ENCODE assay signal across 17 cellular contexts in genomic region chr2:240775911-240776310, GRCh38. TPM values are rescaled to one million over a fixed set of nuclear protein-coding genes. Genes with fewer than 3 reads are reported as not detected.
DNase-seq lines count a peak whose midpoint lies in the region; ATAC-seq and TF ChIP-seq lines count a peak whose summit lies in the region.
"Had no signal": no experiment of that assay in that cellular context is flagged by ENCODE, and none has a peak within 500 bp of the region (broad histone marks: within the 10 kb centered on the region; RNA-seq: fewer than 3 reads in every experiment).

No MANE protein-coding gene starts in this region.

- H3K27ac ChIP-seq in SK-N-SH (ENCODE audit: low read depth in 2 of 2, low read length in 1 of 2) (no peak overlapping the region), adrenal gland (no peak overlapping the region), lower lobe of right lung (no peak overlapping the region), testis (peak overlapping the region in 1 of 2 donors; percentile 3)

- no peak for TF ChIP-seq EP300 in SK-N-SH (IDR thresholded peaks at IDR 0.05; ENCODE audit: borderline replicate concordance in 1 of 2, low read depth in 1 of 2, low read length in 1 of 2)

- no peak for TF ChIP-seq CTCF in SK-N-SH (IDR thresholded peaks at IDR 0.05)
- no peak for TF ChIP-seq CTCF in adrenal gland (IDR thresholded peaks at IDR 0.05)
- no peak for TF ChIP-seq CTCF in lower lobe of right lung (IDR thresholded peaks at IDR 0.05)
- no peak for TF ChIP-seq CTCF in testis (IDR thresholded peaks at IDR 0.05)

- POLR2A ChIA-PET in SK-N-SH (lab: Yijun Ruan, JAX), result no interaction called here

- CTCF ChIA-PET in SK-N-SH (lab: Yijun Ruan, JAX), result interaction anchor here (0.9 to 1.3 kb wide), 2 partner anchors 13 to 65 kb away, joined by 3 read pairs; no protein-coding TSS in a partner anchor

- H3K4me3 ChIP-seq in SK-N-SH (ENCODE audit: low read depth in 2 of 2, low read length in 1 of 2) (no peak overlapping the region), adrenal gland (no peak overlapping the region), lower lobe of right lung (no peak overlapping the region), testis (no peak overlapping the region)

- H3K9ac ChIP-seq in SK-N-SH, result no peak overlapping the region

- 66% methylated on average over 3 of the region's 9 CpGs for WGBS in SK-N-SH (ENCODE audit: low lambda C conversion rate)
- 24 to 47% (median 36%) methylated on average over 4 to 9 of the region's 9 CpGs for WGBS in adrenal gland, 4 donors
- WGBS in testis, 2 donors, result 47 to 69% methylated on average over 2 to 9 of the region's 9 CpGs

- H3K4me2 ChIP-seq in SK-N-SH, result no peak overlapping the region

- TF ChIP-seq RAD21 in SK-N-SH (IDR thresholded peaks at IDR 0.05; ENCODE audit: low read length), result no peak

- H3F3A ChIP-seq in SK-N-SH (replicated peaks; ENCODE audit: insufficient read depth), result no peaks in the 10 kb centered on the region

- peak; percentile 47 for DNase-seq in SK-N-SH
- DNase-seq in adrenal gland, result peak; percentile 48 to 78 (median 65)
- no peak for DNase-seq in lower lobe of right lung
- DNase-seq in testis, result peak; percentile 84
- DNase-seq in SW480 (ENCODE audit: low spot score), result no peak
- DNase-seq in NCI-H2171 treated with DMSO at 0.1 percent for 48 hours (lab: John Stamatoyannopoulos, UW), result no peak
- DNase-seq in LoVo (ENCODE audit: low spot score), result no peak
- DNase-seq: Caco-2; NCI-H1436; NCI-H2081 treated with DMSO at 0.1 percent for 48 hours; NCI-H2227 treated with DMSO at 0.1 percent for 48 hours; NCI-H524 treated with DMSO at 0.1 percent for 48 hours; NK-92 treated with Interleukin-12 subunit alpha and Interleukin-12 subunit beta, amount 100 ng/mL, for 24 hours; PC-3 had no signal

- ATAC-seq in SK-N-SH treated with all-trans-retinoic acid at 6 μM for 48 hours (no peak), lower lobe of right lung (peak; percentile 13 to 32)
- ATAC-seq: HCT116, PC-3 had no signal

- H4K20me1 ChIP-seq in SK-N-SH (ENCODE audit: insufficient read depth), result no peaks in the 10 kb centered on the region

- intact Hi-C loops in adrenal gland (cut with DNase I) (no loop called here), lower lobe of right lung (cut with DNase I) (no loop called here), testis (cut with DNase I; ENCODE audit: low total_unique reads) (no loop called here)

- no peaks in the 10 kb centered on the region for H3K9me2 ChIP-seq in SK-N-SH

- no peaks in the 10 kb centered on the region for H3K9me3 ChIP-seq in SK-N-SH
- no peaks in the 10 kb centered on the region for H3K9me3 ChIP-seq in adrenal gland (replicated peaks in 1 of 3)
- no peaks in the 10 kb centered on the region for H3K9me3 ChIP-seq in lower lobe of right lung
- H3K9me3 ChIP-seq in testis, result no peaks in the 10 kb centered on the region
- H3K9me3 ChIP-seq: Caco-2 had no signal

- no peaks in the 10 kb centered on the region for H3K79me2 ChIP-seq in SK-N-SH (ENCODE audit: insufficient read depth)

- H3K36me3 ChIP-seq in SK-N-SH (replicated peaks in 1 of 2; ENCODE audit: control insufficient read depth in 1 of 2, insufficient read depth in 2 of 2, low read length in 1 of 2), result no peaks in the 10 kb centered on the region
- H3K36me3 ChIP-seq in adrenal gland (replicated peaks in 1 of 2), result no peaks in the 10 kb centered on the region
- H3K36me3 ChIP-seq in lower lobe of right lung, result no peaks in the 10 kb centered on the region
- H3K36me3 ChIP-seq in testis (ENCODE audit: low read depth, missing control alignments), result no peaks in the 10 kb centered on the region

- H3K27me3 ChIP-seq in SK-N-SH (ENCODE audit: insufficient read depth), result no peaks in the 10 kb centered on the region
- H3K27me3 ChIP-seq in adrenal gland, result no peaks in the 10 kb centered on the region
- H3K27me3 ChIP-seq in lower lobe of right lung (ENCODE audit: low read depth), result no peaks in the 10 kb centered on the region
- H3K27me3 ChIP-seq in testis, result no peaks in the 10 kb centered on the region

- H3K4me1 ChIP-seq in SK-N-SH (ENCODE audit: control insufficient read depth in 1 of 2, insufficient read depth in 2 of 2, low read depth in 1 of 2, low read length in 1 of 2), result no peaks in the 10 kb centered on the region
- H3K4me1 ChIP-seq in adrenal gland (replicated peaks in 1 of 2), result no peaks in the 10 kb centered on the region
- peaks cover 5% of the 10 kb centered on the region for H3K4me1 ChIP-seq in lower lobe of right lung
- H3K4me1 ChIP-seq in testis, result peaks cover 13% of the 10 kb centered on the region
- H3K4me1 ChIP-seq: Caco-2 had no signal

- H2AFZ ChIP-seq in SK-N-SH (ENCODE audit: low read depth), result no peak overlapping the region

- TF ChIP-seq POLR2A in adrenal gland (IDR thresholded peaks at IDR 0.05) (no peak), testis (IDR thresholded peaks at IDR 0.05) (no peak)

TF ChIP-seq in SK-N-SH, 30 proteins besides CTCF, POLR2A, EP300 and RAD21:
- TF ChIP-seq MAX (IDR thresholded peaks at IDR 0.05; ENCODE audit: low read depth) (no peak), TEAD4 (IDR thresholded peaks at IDR 0.05; ENCODE audit: borderline replicate concordance, insufficient read depth) (no peak), CHD2 (IDR thresholded peaks at IDR 0.05; ENCODE audit: low read length, partially characterized antibody) (no peak)

TF ChIP-seq in SK-N-SH treated with all-trans-retinoic acid at 6 μM for 48 hours, 23 proteins besides CTCF, POLR2A, EP300 and RAD21 (continues in another document):
- TF ChIP-seq OSR1 (CRISPR knock-in tag; IDR thresholded peaks at IDR 0.05), result no peak
- no peak for TF ChIP-seq ARNTL (CRISPR knock-in tag; IDR thresholded peaks at IDR 0.05; ENCODE audit: borderline replicate concordance, low read depth)
- no peak for TF ChIP-seq CSDC2 (CRISPR knock-in tag; IDR thresholded peaks at IDR 0.05)
- no peak for TF ChIP-seq POU6F1 (CRISPR knock-in tag; IDR thresholded peaks at IDR 0.05; ENCODE audit: borderline replicate concordance, low read depth)
- no peak for TF ChIP-seq CSRNP3 (CRISPR knock-in tag; IDR thresholded peaks at IDR 0.05)
- no peak for TF ChIP-seq BACH2 (CRISPR knock-in tag; IDR thresholded peaks at IDR 0.05; ENCODE audit: borderline replicate concordance)
- TF ChIP-seq PATZ1 (CRISPR knock-in tag; IDR thresholded peaks at IDR 0.05; ENCODE audit: borderline replicate concordance), result no peak

RNA-seq across cellular contexts. Expression of gene KIF1A, which starts 44.1 kb away (rescaled TPM):
- polyA plus RNA-seq in SK-N-SH (2012; rRNA removed) (0.21 and 0.32 TPM in 2 replicates), adrenal gland (100 to 1,000 TPM in 1 of 3 donors, 10 to 100 TPM in 2; 11.0 to 106 (median 16.1) TPM), testis (ENCODE audit: insufficient read depth, low read depth, low replicate concordance) (33.5 TPM)
- 0.32 and 0.37 TPM in 2 replicates for polyA plus RNA-seq in SK-N-SH (2012; cell fraction: cytosol; rRNA removed)
- 0.56 and 1.3 TPM in 2 replicates for polyA plus RNA-seq in SK-N-SH (2012; cell fraction: nucleus; rRNA removed)
- total RNA-seq in adrenal gland (10 to 100 TPM in 3 of 8 donors, 1 to 10 TPM in 2, under 1 TPM in 3; 0.35 to 51.3 (median 2.0) TPM), lower lobe of right lung (0.24 TPM), testis (10 to 100 TPM; 37.0 to 42.1 TPM)
- total RNA-seq: PC-3 had no signal
- polyA plus RNA-seq: CD14-positive monocyte had no signal

Comparison
In these comparisons a context has a peak if more than half of its experiments do, and no peak if none do; other contexts are left out.
1. DNase-seq: peak in SK-N-SH (single experiment), adrenal gland (7 of 7) and testis (single experiment); none in lower lobe of right lung (single experiment), SW480 (single experiment), NCI-H2171 treated with DMSO at 0.1 percent for 48 hours (single experiment) and LoVo (single experiment).